14 cellular contexts compared by ENCODE assay signal in the genomic region with DNA sequence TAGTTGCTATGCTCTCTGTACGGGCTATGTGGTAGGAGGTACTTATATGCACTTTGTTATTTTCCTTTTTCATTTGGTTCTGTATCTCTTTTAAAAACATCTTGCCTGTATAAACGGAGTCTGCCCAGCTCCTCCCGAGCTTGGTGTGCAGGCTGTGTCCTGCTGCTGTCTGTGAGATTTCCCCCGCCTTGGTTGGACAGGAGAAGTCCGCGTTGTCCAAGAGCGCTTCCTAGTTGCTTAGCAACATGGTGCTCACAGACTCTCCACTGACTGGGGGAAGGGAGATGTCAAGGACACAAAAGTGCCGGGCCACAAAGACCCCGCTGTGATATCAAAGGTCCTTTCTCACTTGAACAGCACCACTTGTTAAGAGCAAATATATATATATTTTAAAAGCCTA.
DNase-seq lines count a peak whose midpoint lies in the region; ATAC-seq and TF ChIP-seq lines count a peak whose summit lies in the region.
"Had no signal": no experiment of that assay in that cellular context is flagged by ENCODE, and none has a peak within 500 bp of the region (broad histone marks: within the 10 kb centered on the region; RNA-seq: fewer than 3 reads in every experiment).

No MANE protein-coding gene starts in this region.

- H3K4me3 Mint-ChIP-seq in endothelial cell (ENCODE audit: unreplicated experiment) = no peak overlapping the region
- H3K4me3 Mint-ChIP-seq: activated CD4-positive, alpha-beta T cell treated with anti-CD3 and anti-CD28 coated beads, Interleukin-2, amount 10 ng/mL, durations not matched to agents 7 days and 5 days; naive thymus-derived CD8-positive, alpha-beta T cell had no signal

- no peaks in the 10 kb centered on the region for H3K36me3 ChIP-seq in neuron (ENCODE audit: insufficient read depth, low read length)

- peaks cover 3% of the 10 kb centered on the region for H3K27me3 ChIP-seq in neuron (ENCODE audit: insufficient read depth, low read length)

- TF ChIP-seq CTCF in epithelial cell of esophagus (IDR thresholded peaks at IDR 0.05; ENCODE audit: insufficient read depth, low read depth, low read length, missing control alignments) (no peak), endothelial cell (IDR thresholded peaks at IDR 0.05; ENCODE audit: unreplicated experiment) (no peak)

- H3K9me3 ChIP-seq in neuron (ENCODE audit: low read length) = no peaks in the 10 kb centered on the region

- peaks cover 3% of the 10 kb centered on the region for H3K27me3 Mint-ChIP-seq in endothelial cell (ENCODE audit: unreplicated experiment)

- peak; percentile 36 for DNase-seq in ELF-1 (ENCODE audit: low read depth, low spot score)
- DNase-seq in NCI-H524 treated with DMSO at 0.1 percent for 48 hours (lab: John Stamatoyannopoulos, UW) = peak; percentile 65
- peak; percentile 16 for DNase-seq in epithelial cell of esophagus (ENCODE audit: low read depth)
- DNase-seq in endothelial cell (ENCODE audit: low spot score) = no peak
- DNase-seq: activated CD4-positive, alpha-beta T cell treated with anti-CD3 and anti-CD28 coated beads, Interleukin-2, amount 10 ng/mL, durations not matched to agents 7 days and 5 days; activated naive CD4-positive, alpha-beta T cell treated with Interleukin-2 at 50 U/mL for 16 hours; effector CD4-positive, alpha-beta T cell; naive thymus-derived CD8-positive, alpha-beta T cell; NCI-H2171 treated with DMSO at 0.1 percent for 48 hours; stimulated activated CD4-positive, alpha-beta T cell treated with anti-CD3 and anti-CD28 coated beads, Interleukin-4, amount 100 ng/mL, for 1 hour had no signal

- peak overlapping the region; percentile 54 for H2AFZ ChIP-seq in neuron (ENCODE audit: low read depth, low read length)

- H3K4me3 ChIP-seq in epithelial cell of esophagus (ENCODE audit: low read length) (no peak overlapping the region), neuron (ENCODE audit: low read length) (peak overlapping the region; percentile 30)

- ATAC-seq in HG02623 (IDR thresholded peaks at IDR 0.05; ENCODE audit: unreplicated experiment) (no peak), GM18867 (IDR thresholded peaks at IDR 0.05; ENCODE audit: unreplicated experiment) (no peak), GM18511 (IDR thresholded peaks at IDR 0.05; ENCODE audit: unreplicated experiment) (no peak)
- ATAC-seq: naive thymus-derived CD8-positive, alpha-beta T cell had no signal

- H3K27ac Mint-ChIP-seq in endothelial cell (ENCODE audit: unreplicated experiment) = no peak overlapping the region
- H3K27ac Mint-ChIP-seq: activated CD4-positive, alpha-beta T cell treated with anti-CD3 and anti-CD28 coated beads, Interleukin-2, amount 10 ng/mL, durations not matched to agents 7 days and 5 days; naive thymus-derived CD8-positive, alpha-beta T cell had no signal

- no peaks in the 10 kb centered on the region for H3K4me1 Mint-ChIP-seq in endothelial cell (ENCODE audit: unreplicated experiment)
- H3K4me1 Mint-ChIP-seq: activated CD4-positive, alpha-beta T cell treated with anti-CD3 and anti-CD28 coated beads, Interleukin-2, amount 10 ng/mL, durations not matched to agents 7 days and 5 days; naive thymus-derived CD8-positive, alpha-beta T cell had no signal

- H3K9me3 Mint-ChIP-seq in endothelial cell (ENCODE audit: unreplicated experiment) = peaks cover 18% of the 10 kb centered on the region
- H3K9me3 Mint-ChIP-seq: activated CD4-positive, alpha-beta T cell treated with anti-CD3 and anti-CD28 coated beads, Interleukin-2, amount 10 ng/mL, durations not matched to agents 7 days and 5 days had no signal

- no peaks in the 10 kb centered on the region for H3K36me3 Mint-ChIP-seq in endothelial cell (ENCODE audit: low read depth, unreplicated experiment)
- H3K36me3 Mint-ChIP-seq: naive thymus-derived CD8-positive, alpha-beta T cell had no signal

- H3K4me1 ChIP-seq in neuron (ENCODE audit: insufficient read depth, low read length) = peaks cover 23% of the 10 kb centered on the region
